1 cellular context compared by ENCODE assay signal in genomic region chr10:75350791-75351190, GRCh38.
TF ChIP-seq lines count a peak whose summit lies in the region.

No MANE protein-coding gene starts in this region.

TF ChIP-seq in K562, 482 proteins besides CTCF, POLR2A, EP300 and RAD21 (continued from another document):
- TF ChIP-seq ZBTB40 (IDR thresholded peaks at IDR 0.05) (no peak), ZBTB40 (CRISPR knock-in tag; IDR thresholded peaks at IDR 0.05) (no peak), REST (CRISPR knock-in tag; IDR thresholded peaks at IDR 0.05; ENCODE audit: low read depth) (no peak), ZBTB1 (CRISPR knock-in tag; IDR thresholded peaks at IDR 0.05; ENCODE audit: borderline replicate concordance, low read depth) (no peak), CHD4 (IDR thresholded peaks at IDR 0.05; ENCODE audit: insufficient read depth, insufficient replicate concordance, low read depth, low read length, poor library complexity, severe bottlenecking) (no peak), MLLT1 (IDR thresholded peaks at IDR 0.05) (no peak), SMARCB1 (IDR thresholded peaks at IDR 0.05; ENCODE audit: insufficient read length, low read depth) (no peak), MGA (IDR thresholded peaks at IDR 0.05) (no peak), CGGBP1 (CRISPR knock-in tag; IDR thresholded peaks at IDR 0.05) (no peak), HCFC1 (IDR thresholded peaks at IDR 0.05; ENCODE audit: low read depth, low read length) (no peak), FOXJ2 (tag; IDR thresholded peaks at IDR 0.05) (no peak)
